27 cellular contexts compared by ENCODE assay signal in genomic region chr2:231503777-231504176, GRCh38. TPM values are rescaled to one million over a fixed set of nuclear protein-coding genes. Genes with fewer than 3 reads are reported as not detected.
"Had no signal": no experiment of that assay in that cellular context is flagged by ENCODE, and none has a peak within 500 bp of the region (broad histone marks: within the 10 kb centered on the region; RNA-seq: fewer than 3 reads in every experiment).

No MANE protein-coding gene starts in this region.

- H3K27me3 Mint-ChIP-seq: IgD-negative memory B cell had no signal

- H3K4me3 Mint-ChIP-seq: IgD-negative memory B cell had no signal

- H3K9me3 Mint-ChIP-seq: IgD-negative memory B cell had no signal

- DNase-seq: Kasumi-1, MM.1S, MV-4-11, NCI-H1048, NCI-H1105, NCI-H1417, NCI-H1436 treated with DMSO at 0.1 percent for 48 hours, NCI-H1694 treated with DMSO at 0.1 percent for 48 hours, NCI-H1930, NCI-H2081, NCI-H2107, NCI-H2227 treated with DMSO at 0.1 percent for 48 hours, NCI-H510A, NCI-H524 treated with DMSO at 0.1 percent for 48 hours, NCI-H69, NCI-H774, OCI-M1, PC-9, Peyer's patch, SHP77 treated with DMSO at 0.1 percent for 48 hours, SJCRH30 had no signal

- ATAC-seq: K562, Right ventricle myocardium inferior, SK-N-SH treated with all-trans-retinoic acid at 6 μM for 48 hours had no signal

- H3K4me1 Mint-ChIP-seq: IgD-negative memory B cell had no signal

RNA-seq across cellular contexts. Expression of gene NMUR1, which starts 26.5 kb away (rescaled TPM):
- total RNA-seq: M059J, PC-9, RPMI7951, SJCRH30 had no signal
